ENCODE assay signal across 8 cellular contexts in the genomic region with DNA sequence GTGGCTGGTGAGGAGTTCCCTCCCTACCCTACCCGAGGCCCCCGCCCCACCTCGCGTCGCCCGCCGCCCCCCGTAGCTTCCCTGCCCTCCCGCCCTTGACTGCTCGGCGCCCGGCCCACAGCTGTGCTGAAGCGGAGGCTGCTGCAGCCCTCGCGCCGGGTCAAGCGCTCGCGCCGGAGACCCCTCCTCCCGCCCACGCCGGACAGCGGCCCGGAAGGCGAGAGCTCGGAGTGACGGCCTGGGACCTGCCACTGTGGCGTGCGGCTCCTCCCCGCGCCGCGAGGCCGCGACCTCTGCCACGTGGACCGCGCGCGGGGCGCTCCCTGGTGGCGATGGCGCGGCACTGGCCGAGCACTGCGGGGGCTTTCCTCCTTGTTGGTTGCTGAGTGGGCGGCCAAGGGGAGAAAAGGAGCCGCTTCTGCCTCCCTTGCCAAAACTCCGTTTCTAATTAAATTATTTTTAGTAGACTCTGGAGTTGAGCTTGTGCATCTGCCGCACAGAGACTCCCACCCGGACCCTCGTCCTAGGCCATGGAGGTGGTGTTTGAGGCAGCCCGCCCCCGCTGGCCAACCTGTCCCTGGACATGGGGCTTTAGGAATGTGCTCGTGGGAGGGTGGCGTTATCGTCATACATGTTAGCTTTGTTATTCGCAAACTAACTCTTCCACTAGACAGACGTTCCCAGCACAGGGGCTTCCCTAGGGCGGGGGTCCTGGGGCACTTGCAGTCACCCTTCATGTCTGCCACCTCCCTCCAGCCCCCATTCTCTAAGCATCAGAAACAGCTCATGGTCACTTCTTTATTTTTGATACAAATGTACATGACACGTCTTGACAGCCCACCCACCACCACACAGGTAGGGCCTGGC. TPM values are rescaled to one million over a fixed set of nuclear protein-coding genes. Genes with fewer than 3 reads are reported as not detected.
DNase-seq lines count a peak whose midpoint lies in the region; ATAC-seq and TF ChIP-seq lines count a peak whose summit lies in the region.

No MANE protein-coding gene starts in this region.

- H3K27ac Mint-ChIP-seq in activated naive CD4-positive, alpha-beta T cell treated with anti-CD3 and anti-CD28 coated beads, Interleukin-2, amount 10 ng/mL, durations not matched to agents 7 days and 5 days = no peak overlapping the region

- no peaks in the 10 kb centered on the region for H3K27me3 ChIP-seq in heart right ventricle

- H3K4me1 ChIP-seq in heart right ventricle = peaks cover 14 to 58% (median 36%) of the 10 kb centered on the region in 9 donors

- H3K4me1 Mint-ChIP-seq in activated naive CD4-positive, alpha-beta T cell treated with anti-CD3 and anti-CD28 coated beads, Interleukin-2, amount 10 ng/mL, durations not matched to agents 7 days and 5 days = peaks cover 16% of the 10 kb centered on the region

- H3K36me3 ChIP-seq in heart right ventricle = peaks cover 3 to 58% (median 37%) of the 10 kb centered on the region in 9 donors

- H3K9me3 Mint-ChIP-seq in activated naive CD4-positive, alpha-beta T cell treated with anti-CD3 and anti-CD28 coated beads, Interleukin-2, amount 10 ng/mL, durations not matched to agents 7 days and 5 days = no peaks in the 10 kb centered on the region

- no peak overlapping the region for H3K4me3 Mint-ChIP-seq in activated naive CD4-positive, alpha-beta T cell treated with anti-CD3 and anti-CD28 coated beads, Interleukin-2, amount 10 ng/mL, durations not matched to agents 7 days and 5 days

- ATAC-seq in heart right ventricle (peak; percentile 37 to 68 (median 62)), sciatic nerve (peak; percentile 38), GM19035 (IDR thresholded peaks at IDR 0.05; ENCODE audit: unreplicated experiment) (no peak)

- no peaks in the 10 kb centered on the region for H3K9me3 ChIP-seq in heart right ventricle

- peaks cover 4% of the 10 kb centered on the region for H3K27me3 Mint-ChIP-seq in activated naive CD4-positive, alpha-beta T cell treated with anti-CD3 and anti-CD28 coated beads, Interleukin-2, amount 10 ng/mL, durations not matched to agents 7 days and 5 days

- H3K27ac ChIP-seq in heart right ventricle = peak overlapping the region in 9 of 10 donors; percentile 56 to 76 (median 69)

- DNase-seq in CD1c-positive myeloid dendritic cell (ENCODE audit: extremely low spot score) = peak; percentile 84
- peak; percentile 49 for DNase-seq in NAMALWA (ENCODE audit: low spot score)
- peak; percentile 56 for DNase-seq in activated naive CD4-positive, alpha-beta T cell treated with anti-CD3 and anti-CD28 coated beads, Interleukin-2, amount 10 ng/mL, durations not matched to agents 7 days and 5 days
- peak; percentile 72 to 78 for DNase-seq in heart right ventricle
- peak; percentile 83 for DNase-seq in sciatic nerve (ENCODE audit: low spot score)
- DNase-seq in NCI-H1930 (lab: John Stamatoyannopoulos, UW) = no peak
- DNase-seq in dedifferentiated amniotic fluid mesenchymal stem cell (ENCODE audit: extremely low spot score) = no peak

- H3K36me3 Mint-ChIP-seq in activated naive CD4-positive, alpha-beta T cell treated with anti-CD3 and anti-CD28 coated beads, Interleukin-2, amount 10 ng/mL, durations not matched to agents 7 days and 5 days = peaks cover 32% of the 10 kb centered on the region

- peak; percentile 67 to 91 (median 81) for TF ChIP-seq CTCF in heart right ventricle (IDR thresholded peaks at IDR 0.05)

- intact Hi-C loops in heart right ventricle (cut with DNase I) = loop anchor here in 1 of 10 donors (10.0 kb wide), 1 partner anchor 52 kb away; a partner anchor contains a TSS
- intact Hi-C loops in sciatic nerve (cut with DNase I) = no loop called here

- 14 to 19% methylated on average over 54 to 62 of the region's 62 CpGs for WGBS in heart right ventricle, 2 donors

- CTCF ChIA-PET in activated naive CD4-positive, alpha-beta T cell treated with anti-CD3 and anti-CD28 coated beads, Interleukin-2, amount 10 ng/mL, durations not matched to agents 7 days and 5 days (lab: Charles Lee) = interaction anchor here (1.2 to 3.4 kb wide), 8 partner anchors 8 to 203 kb away, joined by 3 to 8 read pairs (median 4); a partner anchor contains a TSS

- peak overlapping the region in 9 of 10 donors; percentile 20 to 50 (median 40) for H3K4me3 ChIP-seq in heart right ventricle

RNA-seq across cellular contexts. Expression of a gene that starts 4.4 kb away (rescaled TPM):
- total RNA-seq in heart right ventricle (10 to 100 TPM; 24.0 to 41.6 (median 30.2) TPM), sciatic nerve (39.9 TPM)
- polyA plus RNA-seq in heart right ventricle = 100 to 1,000 TPM in 1 of 2 donors, 10 to 100 TPM in 1; 92.8 to 106 TPM

RNA-seq across cellular contexts. Expression of a gene that starts 6.1 kb away (rescaled TPM):
- total RNA-seq in heart right ventricle (1 to 10 TPM; 4.4 to 9.0 (median 5.6) TPM), sciatic nerve (11.1 TPM)
- polyA plus RNA-seq in heart right ventricle = 1 to 10 TPM; 3.5 to 5.7 TPM

RNA-seq across cellular contexts. Expression of a gene that starts 16.5 kb away (rescaled TPM):
- total RNA-seq in heart right ventricle = 10 to 100 TPM; 20.6 to 34.7 (median 28.1) TPM
- 10 to 100 TPM; 31.6 to 35.4 TPM for polyA plus RNA-seq in heart right ventricle
- 93.8 TPM for total RNA-seq in sciatic nerve

RNA-seq across cellular contexts. Expression of a gene that starts 20.0 kb away (rescaled TPM):
- 1 to 10 TPM; 2.5 to 9.1 (median 5.5) TPM for total RNA-seq in heart right ventricle
- 1 to 10 TPM; 6.2 to 9.7 TPM for polyA plus RNA-seq in heart right ventricle
- 22.4 TPM for total RNA-seq in sciatic nerve

RNA-seq across cellular contexts. Expression of a gene that starts 49.8 kb away (rescaled TPM):
- total RNA-seq in heart right ventricle = 100 to 1,000 TPM in 4 of 10 donors, 10 to 100 TPM in 6; 72.0 to 110 (median 90.9) TPM
- 100 to 1,000 TPM in 1 of 2 donors, 10 to 100 TPM in 1; 53.2 to 262 TPM for polyA plus RNA-seq in heart right ventricle
- 21.5 TPM for total RNA-seq in sciatic nerve

Comparison
In these comparisons a context has a peak if more than half of its experiments do, and no peak if none do; other contexts are left out.
1. DNase-seq: peak in CD1c-positive myeloid dendritic cell (single experiment), NAMALWA (single experiment), activated naive CD4-positive, alpha-beta T cell treated with anti-CD3 and anti-CD28 coated beads, Interleukin-2, amount 10 ng/mL, durations not matched to agents 7 days and 5 days (single experiment), heart right ventricle (2 of 2) and sciatic nerve (single experiment); none in NCI-H1930 (0 of 2) and dedifferentiated amniotic fluid mesenchymal stem cell (single experiment).